ENCODE assay signal across 8 cellular contexts in the genomic region with DNA sequence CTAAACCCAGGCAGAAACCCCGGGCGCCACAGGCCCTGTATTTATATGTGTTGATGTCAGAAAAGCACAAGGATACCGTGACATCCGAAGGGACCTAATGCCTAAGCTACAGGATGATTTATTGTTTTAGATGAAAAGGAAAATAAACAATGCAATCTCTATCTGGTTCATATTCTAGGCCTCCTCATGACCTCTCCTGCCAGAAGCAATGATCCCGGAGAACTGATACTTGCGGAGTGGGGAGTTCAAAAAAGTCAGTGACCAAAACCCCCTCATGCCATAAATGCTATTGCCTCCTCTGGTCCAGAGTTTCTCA. TPM values are rescaled to one million over a fixed set of nuclear protein-coding genes. Genes with fewer than 3 reads are reported as not detected.
DNase-seq lines count a peak whose midpoint lies in the region; ATAC-seq and TF ChIP-seq lines count a peak whose summit lies in the region.

No MANE protein-coding gene starts in this region.

- intact Hi-C loops in prostate gland (cut with DNase I) = loop anchor here (5.0 kb wide), 1 partner anchor 57 kb away; no protein-coding TSS in a partner anchor

- no peaks in the 10 kb centered on the region for H4K20me1 ChIP-seq in fibroblast of lung (ENCODE audit: control insufficient read depth, extremely low read depth, insufficient read depth, low read length)

- WGBS in prostate gland = 26% methylated on average over 6 of the region's 6 CpGs

- peak overlapping the region; percentile 92 for H3K4me2 ChIP-seq in fibroblast of lung (ENCODE audit: extremely low read depth, insufficient read depth, low read length)

- H3K27me3 ChIP-seq in SJSA1 (replicated peaks) = no peaks in the 10 kb centered on the region
- no peaks in the 10 kb centered on the region for H3K27me3 ChIP-seq in fibroblast of lung (ENCODE audit: control insufficient read depth, insufficient read depth, low read length)
- H3K27me3 ChIP-seq in prostate gland (replicated peaks; ENCODE audit: insufficient read depth) = no peaks in the 10 kb centered on the region

- peaks cover 8% of the 10 kb centered on the region for H3K79me2 ChIP-seq in fibroblast of lung (ENCODE audit: control insufficient read depth, insufficient read depth, low read length)

- ATAC-seq in HG03571 (IDR thresholded peaks at IDR 0.05; ENCODE audit: unreplicated experiment) (no peak), GM19452 (IDR thresholded peaks at IDR 0.05; ENCODE audit: unreplicated experiment) (no peak)

- DNase-seq in GM12865 (ENCODE audit: low read depth) (no peak), SJSA1 (ENCODE audit: low read depth in 1 of 2, low spot score in 2 of 2) (no peak), fibroblast of lung (ENCODE audit: low read depth in 2 of 2) (no peak), prostate gland (ENCODE audit: low spot score) (peak; percentile 23), NCI-H526 (lab: John Stamatoyannopoulos, UW) (no peak), NCI-H524 (lab: John Stamatoyannopoulos, UW) (no peak)

- peaks cover 5% of the 10 kb centered on the region; the same call in 1 of the 2 replicates for H3K36me3 ChIP-seq in SJSA1
- H3K36me3 ChIP-seq in fibroblast of lung (ENCODE audit: control insufficient read depth, insufficient read depth, low read length) = no peaks in the 10 kb centered on the region
- H3K36me3 ChIP-seq in prostate gland = no peaks in the 10 kb centered on the region

- peak overlapping the region; percentile 42 for H2AFZ ChIP-seq in fibroblast of lung (ENCODE audit: low read length)

- TF ChIP-seq CTCF in GM12865 (IDR thresholded peaks at IDR 0.05; ENCODE audit: insufficient read depth, low read depth, low read length, missing control alignments) (no peak), fibroblast of lung (conservative IDR thresholded peaks at IDR 0.05 in 1 of 2, IDR thresholded peaks at IDR 0.05 in 1 of 2; ENCODE audit: low read depth in 1 of 2, low read length in 2 of 2) (no peak), prostate gland (IDR thresholded peaks at IDR 0.05) (peak in 1 of 4 experiments; percentile 23)

- H3K27ac ChIP-seq in SJSA1 (peak overlapping the region; percentile 98), fibroblast of lung (ENCODE audit: insufficient read depth, low read length) (peak overlapping the region; percentile 95), prostate gland (peak overlapping the region; percentile 80 to 91)

- H3K9me3 ChIP-seq in SJSA1 (replicated peaks) (no peaks in the 10 kb centered on the region), fibroblast of lung (ENCODE audit: control insufficient read depth, insufficient read depth, low read depth, low read length) (no peaks in the 10 kb centered on the region), prostate gland (no peaks in the 10 kb centered on the region)

- H3K9ac ChIP-seq in fibroblast of lung (ENCODE audit: insufficient read depth, low read length) = no peak overlapping the region

- TF ChIP-seq POLR2A in prostate gland (IDR thresholded peaks at IDR 0.05) = no peak

- H3K4me1 ChIP-seq in SJSA1 (replicated peaks) (peaks cover 26% of the 10 kb centered on the region), fibroblast of lung (ENCODE audit: control insufficient read depth, extremely low read depth, insufficient read depth, low read length) (peaks cover 17% of the 10 kb centered on the region), prostate gland (replicated peaks) (peaks cover 7% of the 10 kb centered on the region)

- H3K4me3 ChIP-seq in GM12865 (ENCODE audit: low read depth, low read length) (peak overlapping the region; percentile 78), SJSA1 (peak overlapping the region; percentile 66), fibroblast of lung (replicated peaks in 1 of 4; ENCODE audit: control extremely low read depth in 1 of 4, insufficient read depth in 1 of 4, low read depth in 3 of 4, low read length in 4 of 4) (peak overlapping the region in 3 of 4 experiments; percentile 73 to 83 (median 74)), prostate gland (peak overlapping the region; percentile 61 to 70)

RNA-seq across cellular contexts. Expression of a gene that starts 0.8 kb away (rescaled TPM):
- total RNA-seq in SJSA1 (2014; rRNA removed; shearing (Covaris generic)) = 113 and 147 TPM in 2 replicates
- total RNA-seq in fibroblast of lung (36.7 and 56.8 TPM in 2 replicates), prostate gland (10 to 100 TPM; 31.0 to 98.6 TPM)
- polyA plus RNA-seq in fibroblast of lung = 63.5 and 199 TPM in 2 replicates
- 58.4 and 183 TPM in 2 replicates for polyA plus RNA-seq in fibroblast of lung (2012)
- 16.6 and 24.3 TPM in 2 replicates for polyA minus RNA-seq in fibroblast of lung (ENCODE audit: low replicate concordance)
